Comparison of ENCODE assay signal across 1 cellular context in genomic region chr21:31186916-31187315, GRCh38.
TF ChIP-seq lines count a peak whose summit lies in the region.

No MANE protein-coding gene starts in this region.

TF ChIP-seq in WTC11, 78 proteins besides CTCF, POLR2A, EP300 and RAD21 (continued from another document):
- TF ChIP-seq ZNF317 (CRISPR knock-in tag; IDR thresholded peaks at IDR 0.05; ENCODE audit: borderline replicate concordance, low read depth) = no peak
